19 cellular contexts compared by ENCODE assay signal in the genomic region with DNA sequence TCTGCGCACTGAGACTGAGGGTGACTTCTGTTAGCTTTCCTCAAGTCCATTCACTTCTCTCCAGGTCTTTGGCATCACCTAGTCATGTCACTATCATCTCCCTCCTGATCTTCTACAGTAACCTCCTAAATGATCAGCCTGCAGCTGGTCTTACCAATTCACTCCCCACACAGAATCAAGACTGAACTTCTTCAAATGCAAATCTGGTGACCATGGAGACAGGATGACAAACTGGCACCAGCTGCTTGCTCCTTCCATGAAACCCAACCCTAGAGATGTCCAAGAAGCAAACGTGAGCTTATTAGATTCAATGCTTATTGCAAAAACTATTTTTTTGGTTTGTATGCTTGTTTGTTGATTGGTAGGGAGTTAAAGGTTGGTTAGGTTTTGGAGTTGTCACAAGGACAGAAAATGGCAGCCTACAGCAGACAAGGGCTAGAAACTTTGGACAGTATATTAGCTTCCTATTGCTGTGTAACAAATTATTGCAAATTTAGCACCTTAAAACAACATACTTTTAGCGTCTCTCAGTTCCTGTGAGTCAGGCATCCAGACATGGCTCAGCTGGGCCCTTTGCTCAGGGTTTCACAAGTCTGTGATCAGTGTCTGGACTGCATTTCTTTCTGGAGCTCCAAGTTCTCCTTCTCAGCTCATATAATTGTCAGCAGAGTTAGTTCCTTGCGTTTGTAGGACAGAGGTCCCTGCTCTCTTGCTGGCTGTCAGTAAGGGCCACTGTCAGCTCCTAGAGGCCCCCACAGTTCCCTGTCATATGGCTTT. TPM values are rescaled to one million over a fixed set of nuclear protein-coding genes. Genes with fewer than 3 reads are reported as not detected.
A peak's percentile ranks its signal among the peaks of the same experiment; 100 is the strongest.
DNase-seq lines count a peak whose midpoint lies in the region; ATAC-seq, FAIRE-seq and TF ChIP-seq lines count a peak whose summit lies in the region.
"Had no signal": no experiment of that assay in that cellular context is flagged by ENCODE, and none has a peak within 500 bp of the region (broad histone marks: within the 10 kb centered on the region; RNA-seq: fewer than 3 reads in every experiment).

No MANE protein-coding gene starts in this region.

- no peak overlapping the region for H3K9ac ChIP-seq in endothelial cell of umbilical vein (replicated peaks; ENCODE audit: extremely low read depth, insufficient read depth, low read length)
- no peak overlapping the region for H3K9ac ChIP-seq in mesendoderm (ENCODE audit: low read length)

- no peaks in the 10 kb centered on the region for H3K36me3 Mint-ChIP-seq in GM23338 (ENCODE audit: low read depth)
- H3K36me3 Mint-ChIP-seq in activated T-cell treated with anti-CD3 and anti-CD28 coated beads, Interleukin-2, amount 50 U/mL, for 72 hours (ENCODE audit: insufficient read depth in 2 of 2) = no peaks in the 10 kb centered on the region
- H3K36me3 Mint-ChIP-seq: activated CD4-positive, alpha-beta memory T cell treated with anti-CD3 and anti-CD28 coated beads for 36 hours; naive thymus-derived CD4-positive, alpha-beta T cell had no signal

- H3K4ac ChIP-seq in mesendoderm (ENCODE audit: low read depth, low read length) = no peak overlapping the region

- H3K9me2 ChIP-seq in GM23338 (ENCODE audit: insufficient read depth) = 0 out of 2 replicates have a peak, but pooled peaks cover 5% of the 10 kb centered on the region

- no peak overlapping the region for H3K4me3 ChIP-seq in GM23338
- no peak overlapping the region for H3K4me3 ChIP-seq in endothelial cell of umbilical vein (replicated peaks in 1 of 3; ENCODE audit: insufficient read depth in 1 of 3, low read depth in 1 of 3, low read length in 3 of 3)
- no peak overlapping the region for H3K4me3 ChIP-seq in mesendoderm (ENCODE audit: low read length)
- H3K4me3 ChIP-seq: coronary artery had no signal

- CTCF ChIA-PET in endothelial cell of umbilical vein (lab: Charles Lee) = interaction anchor here (0.8 to 1.5 kb wide), 8 partner anchors 8 to 353 kb away, joined by 3 to 6 read pairs (median 4); no protein-coding TSS in a partner anchor

- H3K9me3 ChIP-seq in endothelial cell of umbilical vein (replicated peaks; ENCODE audit: control insufficient read depth, insufficient read depth, low read length) = no peaks in the 10 kb centered on the region

- H2AFZ ChIP-seq in GM23338 = peak overlapping the region; percentile 3; the same call in 1 of the 2 replicates
- H2AFZ ChIP-seq in endothelial cell of umbilical vein (ENCODE audit: low read depth, low read length) = peak overlapping the region; percentile 46

- no peak for TF ChIP-seq POLR2A in endothelial cell of umbilical vein (IDR thresholded peaks at IDR 0.05; ENCODE audit: low read depth, low read length)

- peak; percentile 39; the same call in 2 of the 3 replicates for ATAC-seq in GM23338
- ATAC-seq in activated T-cell treated with anti-CD3 and anti-CD28 coated beads, Interleukin-2, amount 50 U/mL, for 72 hours (replicated peaks in 1 of 2) = no peak
- ATAC-seq: activated T-helper 17 cell treated with anti-CD3 and anti-CD28 coated beads, Interleukin-2, amount 50 U/mL, for 72 hours; left ventricle myocardium superior; naive thymus-derived CD4-positive, alpha-beta T cell had no signal

- H3K27ac Mint-ChIP-seq in GM23338 = no peak overlapping the region
- H3K27ac Mint-ChIP-seq in activated T-cell treated with anti-CD3 and anti-CD28 coated beads, Interleukin-2, amount 50 U/mL, for 72 hours = no peak overlapping the region
- H3K27ac Mint-ChIP-seq: activated CD4-positive, alpha-beta memory T cell treated with anti-CD3 and anti-CD28 coated beads for 36 hours; activated T-helper 17 cell treated with anti-CD3 and anti-CD28 coated beads, Interleukin-2, amount 50 U/mL, for 72 hours; naive thymus-derived CD4-positive, alpha-beta T cell; progenitor cell of endocrine pancreas had no signal

- no peak overlapping the region for H2BK5ac ChIP-seq in mesendoderm (ENCODE audit: low read length)

- H4K20me1 ChIP-seq in GM23338 (replicated peaks; ENCODE audit: insufficient read depth) = no peaks in the 10 kb centered on the region
- H4K20me1 ChIP-seq in endothelial cell of umbilical vein (replicated peaks; ENCODE audit: control insufficient read depth, extremely low read depth, insufficient read depth, low read length) = no peaks in the 10 kb centered on the region

- H3K4me2 ChIP-seq in GM23338 (peak overlapping the region; percentile 35; the same call in 1 of the 2 replicates), endothelial cell of umbilical vein (ENCODE audit: insufficient read depth, low read length) (peak overlapping the region; percentile 44), mesendoderm (ENCODE audit: low read length) (no peak overlapping the region)

- H3K4me3 Mint-ChIP-seq in GM23338 = no peak overlapping the region
- H3K4me3 Mint-ChIP-seq in activated T-cell treated with anti-CD3 and anti-CD28 coated beads, Interleukin-2, amount 50 U/mL, for 72 hours = no peak overlapping the region
- H3K4me3 Mint-ChIP-seq: activated CD4-positive, alpha-beta memory T cell treated with anti-CD3 and anti-CD28 coated beads for 36 hours; activated T-helper 17 cell treated with anti-CD3 and anti-CD28 coated beads, Interleukin-2, amount 50 U/mL, for 72 hours; naive thymus-derived CD4-positive, alpha-beta T cell had no signal

- no peak overlapping the region for H4K5ac ChIP-seq in mesendoderm (ENCODE audit: low read length)

- H3K27me3 ChIP-seq in GM23338 (ENCODE audit: insufficient read depth) = no peaks in the 10 kb centered on the region
- H3K27me3 ChIP-seq in endothelial cell of umbilical vein (ENCODE audit: control insufficient read depth in 2 of 2, insufficient read depth in 2 of 2, low read length in 2 of 2) = no peaks in the 10 kb centered on the region
- H3K27me3 ChIP-seq in mesendoderm (ENCODE audit: insufficient read depth, low read length, poor library complexity) = no peaks in the 10 kb centered on the region

- H3K36me3 ChIP-seq in GM23338 (ENCODE audit: insufficient read depth) (no peaks in the 10 kb centered on the region), endothelial cell of umbilical vein (ENCODE audit: control insufficient read depth in 2 of 2, extremely low read depth in 1 of 2, insufficient read depth in 2 of 2, low read length in 2 of 2) (no peaks in the 10 kb centered on the region), mesendoderm (ENCODE audit: control insufficient read depth, insufficient read depth, low read length) (no peaks in the 10 kb centered on the region)

- H3F3A ChIP-seq in GM23338 (replicated peaks; ENCODE audit: low read depth) = no peaks in the 10 kb centered on the region

- H3K56ac ChIP-seq in mesendoderm (ENCODE audit: low read length) = no peak overlapping the region

- no peak overlapping the region for H2BK15ac ChIP-seq in mesendoderm (replicated peaks; ENCODE audit: low read depth)

- peaks cover 20% of the 10 kb centered on the region for H3K4me1 Mint-ChIP-seq in GM23338
- no peaks in the 10 kb centered on the region for H3K4me1 Mint-ChIP-seq in activated T-cell treated with anti-CD3 and anti-CD28 coated beads, Interleukin-2, amount 50 U/mL, for 72 hours (ENCODE audit: low read depth)
- H3K4me1 Mint-ChIP-seq: activated T-helper 17 cell treated with anti-CD3 and anti-CD28 coated beads, Interleukin-2, amount 50 U/mL, for 72 hours; naive thymus-derived CD4-positive, alpha-beta T cell had no signal

- BruUV-seq in endothelial cell of umbilical vein (replicated peaks; lab: Mats Ljungman, UMichigan) = no TSS peak

- no peak overlapping the region for H2BK120ac ChIP-seq in mesendoderm (ENCODE audit: low read depth, low read length)

- dilution Hi-C loops in endothelial cell of umbilical vein (cut with MboI; ENCODE audit: extremely low pct_ligation_motif_present, low sequenced_read_pairs) = no loop called here

- intact Hi-C loops in endothelial cell of umbilical vein (cut with micrococcal nuclease) = no loop called here

- no peak overlapping the region for H3K27ac ChIP-seq in GM23338 (ENCODE audit: low read depth)
- H3K27ac ChIP-seq in endothelial cell of umbilical vein (ENCODE audit: insufficient read depth, low read depth, low read length) = peak overlapping the region; percentile 75
- no peak overlapping the region for H3K27ac ChIP-seq in mesendoderm (ENCODE audit: low read depth, low read length)
- H3K27ac ChIP-seq: coronary artery had no signal

- no peaks in the 10 kb centered on the region for H3K79me1 ChIP-seq in mesendoderm (ENCODE audit: low read length)

- peaks cover 3% of the 10 kb centered on the region for H3K27me3 Mint-ChIP-seq in GM23338 (ENCODE audit: insufficient read depth, low read depth, poor library complexity)
- no peaks in the 10 kb centered on the region for H3K27me3 Mint-ChIP-seq in activated T-cell treated with anti-CD3 and anti-CD28 coated beads, Interleukin-2, amount 50 U/mL, for 72 hours (ENCODE audit: low read depth)

- peak; percentile 74 for FAIRE-seq in endothelial cell of umbilical vein (lab: Jason Lieb, UNC)

- H4K8ac ChIP-seq in mesendoderm (ENCODE audit: low read depth, low read length) = no peak overlapping the region

- H3K23ac ChIP-seq in mesendoderm (ENCODE audit: low read length) = no peak overlapping the region

- peak overlapping the region; percentile 54 for H3K18ac ChIP-seq in mesendoderm (ENCODE audit: low read length)

- no peaks in the 10 kb centered on the region for H3K9me3 Mint-ChIP-seq in GM23338
- no peaks in the 10 kb centered on the region for H3K9me3 Mint-ChIP-seq in activated T-cell treated with anti-CD3 and anti-CD28 coated beads, Interleukin-2, amount 50 U/mL, for 72 hours
- H3K9me3 Mint-ChIP-seq: activated CD4-positive, alpha-beta memory T cell treated with anti-CD3 and anti-CD28 coated beads for 36 hours; activated T-helper 17 cell treated with anti-CD3 and anti-CD28 coated beads, Interleukin-2, amount 50 U/mL, for 72 hours; naive thymus-derived CD4-positive, alpha-beta T cell had no signal

- no peak overlapping the region for H2AK5ac ChIP-seq in mesendoderm (ENCODE audit: low read length)

- no peak for TF ChIP-seq CTCF in GM23338 (conservative IDR thresholded peaks at IDR 0.05; ENCODE audit: low read depth in 2 of 2)
- no peak for TF ChIP-seq CTCF in endothelial cell of umbilical vein (IDR thresholded peaks at IDR 0.05; ENCODE audit: extremely low read depth in 1 of 2, insufficient read depth in 1 of 2, low read depth in 1 of 2, low read length in 2 of 2)

- H3K79me2 ChIP-seq in GM23338 (replicated peaks; ENCODE audit: insufficient read depth) (no peaks in the 10 kb centered on the region), endothelial cell of umbilical vein (ENCODE audit: control insufficient read depth, insufficient read depth, low read length) (no peaks in the 10 kb centered on the region), mesendoderm (ENCODE audit: control insufficient read depth, insufficient read depth, low read length) (no peaks in the 10 kb centered on the region)

- WGBS in mesendoderm (ENCODE audit: extremely low coverage, insufficient coverage, low lambda C conversion rate) = no CpG with 5 or more reads among the region's 4 CpGs

- peak; percentile 30 for DNase-seq in GM23338 (ENCODE audit: low spot score)
- DNase-seq in NCI-H526 (lab: John Stamatoyannopoulos, UW) = peak; percentile 96
- DNase-seq in endothelial cell of umbilical vein (ENCODE audit: low read depth, low spot score) = peak; percentile 52
- no peak for DNase-seq in mesendoderm
- no peak for DNase-seq in T-helper 9 cell
- DNase-seq in COLO668 (lab: John Stamatoyannopoulos, UW; ENCODE audit: unreplicated experiment) = no peak
- no peak for DNase-seq in activated T-cell treated with anti-CD3 and anti-CD28 coated beads, Interleukin-2, amount 50 U/mL, for 72 hours
- no peak for DNase-seq in AG20443 (ENCODE audit: low spot score)
- DNase-seq: activated CD4-positive, alpha-beta memory T cell treated with anti-CD3 and anti-CD28 coated beads for 36 hours; AML-193; amygdala; erythroblast; left ventricle myocardium superior; naive thymus-derived CD4-positive, alpha-beta T cell; NCI-H446; stimulated activated CD4-positive, alpha-beta T cell treated with anti-CD3 and anti-CD28 coated beads, Interleukin-15, amount 100 ng/mL, for 24 hours had no signal

- no peaks in the 10 kb centered on the region for H3K9me1 ChIP-seq in endothelial cell of umbilical vein (replicated peaks; ENCODE audit: control insufficient read depth, extremely low read depth, insufficient read depth, low read length)

- POLR2A ChIA-PET in endothelial cell of umbilical vein (lab: Charles Lee) = interaction anchor here (0.6 kb wide), 1 partner anchor 105 kb away, joined by 9 read pairs; no protein-coding TSS in a partner anchor

- H3K4me1 ChIP-seq in GM23338 (ENCODE audit: insufficient read depth) (peaks cover 14% of the 10 kb centered on the region), endothelial cell of umbilical vein (ENCODE audit: control insufficient read depth, extremely low read depth, insufficient read depth, low read length) (peaks cover 42% of the 10 kb centered on the region), mesendoderm (ENCODE audit: control insufficient read depth, low read depth, low read length) (peaks cover 10% of the 10 kb centered on the region)

RNA-seq across cellular contexts. Expression of a gene that starts 53.3 kb away (rescaled TPM):
- not detected in 2 replicates for total RNA-seq in GM23338 (2014; rRNA removed; shearing (Covaris generic))
- polyA plus RNA-seq in GM23338 (2016; fragmentation: Nextera tagmentation; extraction: Ambion mirVana) = not detected in 2 replicates
- total RNA-seq in endothelial cell of umbilical vein = not detected in 2 replicates
- polyA plus RNA-seq in endothelial cell of umbilical vein = not detected in 2 replicates
- polyA plus RNA-seq in endothelial cell of umbilical vein (2011; cell fraction: cytosol; rRNA removed) = not detected in 2 replicates
- polyA plus RNA-seq in endothelial cell of umbilical vein (2011; cell fraction: nucleus; rRNA removed) = not detected in 2 replicates
- not detected in 2 replicates for polyA plus RNA-seq in endothelial cell of umbilical vein (2012)
- polyA minus RNA-seq in endothelial cell of umbilical vein = not detected in 2 replicates
- polyA minus RNA-seq in endothelial cell of umbilical vein (2011; cell fraction: cytosol; rRNA and poly(A)+ RNA removed) = not detected
- polyA minus RNA-seq in endothelial cell of umbilical vein (2011; cell fraction: nucleus; rRNA and poly(A)+ RNA removed) = not detected in 2 replicates
- not detected for polyA plus RNA-seq in mesendoderm (2013, experiment 1 of 2)
- polyA plus RNA-seq in mesendoderm (2013, experiment 2 of 2) = not detected
- not detected for total RNA-seq in activated T-cell treated with anti-CD3 and anti-CD28 coated beads, Interleukin-2, amount 50 U/mL, for 72 hours
- total RNA-seq: activated CD4-positive, alpha-beta memory T cell treated with anti-CD3 and anti-CD28 coated beads for 36 hours; activated T-helper 17 cell treated with anti-CD3 and anti-CD28 coated beads, Interleukin-2, amount 50 U/mL, for 72 hours; left ventricle myocardium superior; naive thymus-derived CD4-positive, alpha-beta T cell; progenitor cell of endocrine pancreas had no signal
- polyA plus RNA-seq: naive thymus-derived CD4-positive, alpha-beta T cell had no signal

Comparison
In these comparisons a context has a peak if more than half of its experiments do, and no peak if none do; other contexts are left out.
1. DNase-seq: peak in GM23338 (single experiment), NCI-H526 (2 of 2) and endothelial cell of umbilical vein (single experiment); none in mesendoderm (single experiment), T-helper 9 cell (single experiment), COLO668 (single experiment), activated T-cell treated with anti-CD3 and anti-CD28 coated beads, Interleukin-2, amount 50 U/mL, for 72 hours (0 of 2) and AG20443 (single experiment).